Comparison of ENCODE assay signal across 1 cellular context in genomic region chr16:69706975-69707340, GRCh38.
TF ChIP-seq lines count a peak whose summit lies in the region.

No MANE protein-coding gene starts in this region.

TF ChIP-seq in HepG2, 621 proteins besides CTCF, POLR2A, EP300 and RAD21:
- TF ChIP-seq MTA3 (CRISPR knock-in tag; IDR thresholded peaks at IDR 0.05) (no peak), POLR2G (IDR thresholded peaks at IDR 0.05; ENCODE audit: low read depth, low read length) (0 out of 2 replicates have a peak, but pooled peaks have one; percentile 58)
